8 cellular contexts compared by ENCODE assay signal in genomic region chr6:154675602-154676088, GRCh38. TPM values are rescaled to one million over a fixed set of nuclear protein-coding genes. Genes with fewer than 3 reads are reported as not detected.
DNase-seq lines count a peak whose midpoint lies in the region; ATAC-seq, FAIRE-seq and TF ChIP-seq lines count a peak whose summit lies in the region.

No MANE protein-coding gene starts in this region.

- H2AFZ ChIP-seq in HepG2 (ENCODE audit: low read length), result no peak overlapping the region

- POLR2A ChIA-PET in HepG2 (lab: Yijun Ruan, JAX), result no interaction called here

- H3K9me3 ChIP-seq in colonic mucosa (no peaks in the 10 kb centered on the region), HepG2 (ENCODE audit: low read length) (no peaks in the 10 kb centered on the region)

- peak; percentile 98 for FAIRE-seq in HepG2 (lab: Jason Lieb, UNC)

- intact Hi-C loops in colonic mucosa (cut with DNase I), result loop anchor here (5.0 to 10.0 kb wide), 3 partner anchors 132 to 499 kb away; no protein-coding TSS in a partner anchor
- intact Hi-C loops in HepG2 (cut with micrococcal nuclease; ENCODE audit: unreplicated experiment), result loop anchor here (1.0 to 5.0 kb wide), 9 partner anchors 58 to 572 kb away; partner anchors contain the start of gene SCAF8

- no TSS peak for BruUV-seq in HepG2 (replicated peaks; lab: Mats Ljungman, UMichigan)

- no peak overlapping the region for H3K4me3 ChIP-seq in colonic mucosa
- H3K4me3 ChIP-seq in HepG2 (replicated peaks in 1 of 3; ENCODE audit: insufficient read depth in 1 of 3, low read depth in 2 of 3, low read length in 3 of 3), result no peak overlapping the region

- H3K9ac ChIP-seq in colonic mucosa (ENCODE audit: low read depth in 2 of 2, low read length in 2 of 2), result no peak overlapping the region
- H3K9ac ChIP-seq in HepG2 (ENCODE audit: insufficient read depth, low read depth, low read length), result no peak overlapping the region

- peak; percentile 97 for DNase-seq in COLO829 (ENCODE audit: low spot score)
- DNase-seq in NCI-H526 treated with DMSO at 0.1 percent for 48 hours (lab: John Stamatoyannopoulos, UW), result peak; percentile 91
- DNase-seq in activated CD4-positive, alpha-beta T cell treated with anti-CD3 and anti-CD28 coated beads for 4 hours, result peak; percentile 83 to 91
- DNase-seq in colonic mucosa, result peak; percentile 93
- DNase-seq in HepG2 (ENCODE audit: low spot score), result peak; percentile 95
- peak; percentile 72 to 88 (median 82) for DNase-seq in stimulated activated CD4-positive, alpha-beta T cell treated with anti-CD3 and anti-CD28 coated beads, TNF-alpha, amount 100 ng/mL, for 24 hours (ENCODE audit: low read depth in 3 of 3)

- H3K27ac ChIP-seq in colonic mucosa (no peak overlapping the region), HepG2 (ENCODE audit: extremely low read length, insufficient read depth, low read length) (no peak overlapping the region)

- WGBS in HepG2 (ENCODE audit: low lambda C conversion rate), result 2% methylated on average over 4 of the region's 4 CpGs

- peak; percentile 98 for ATAC-seq in GM19467 (IDR thresholded peaks at IDR 0.05; ENCODE audit: unreplicated experiment)
- ATAC-seq in HG03558 (IDR thresholded peaks at IDR 0.05; ENCODE audit: extremely low read depth, unreplicated experiment), result peak; percentile 100
- ATAC-seq in HepG2, result peak; percentile 99

- H3K36me3 ChIP-seq in colonic mucosa (no peaks in the 10 kb centered on the region), HepG2 (replicated peaks in 1 of 2; ENCODE audit: control insufficient read depth in 1 of 2, insufficient read depth in 2 of 2, low read length in 2 of 2) (no peaks in the 10 kb centered on the region)

- H3K4me1 ChIP-seq in colonic mucosa (no peaks in the 10 kb centered on the region), HepG2 (ENCODE audit: insufficient read depth, low read length) (peaks cover 5% of the 10 kb centered on the region; the same call in 1 of the 2 replicates)

- H3K79me2 ChIP-seq in HepG2 (ENCODE audit: insufficient read depth, low read length), result no peaks in the 10 kb centered on the region

- no peak overlapping the region for H3K4me2 ChIP-seq in HepG2 (ENCODE audit: low read depth, low read length)

- in situ Hi-C loops in HepG2 (cut with HindIII; ENCODE audit: extremely low pct_ligation_motif_present, low pct_unique_long_range_greater_than_20kb), result loop anchor here (5.0 to 10.0 kb wide), 2 partner anchors 132 to 499 kb away; no protein-coding TSS in a partner anchor

- peak; percentile 97 for TF ChIP-seq RAD21 in HepG2 (CRISPR knock-in tag; IDR thresholded peaks at IDR 0.05)

- no peak for TF ChIP-seq EP300 in HepG2 (IDR thresholded peaks at IDR 0.05; ENCODE audit: low read depth in 2 of 2, low read length in 2 of 2)
- TF ChIP-seq EP300 in HepG2 (CRISPR knock-in tag; IDR thresholded peaks at IDR 0.05; ENCODE audit: borderline replicate concordance), result no peak

- H3K27me3 ChIP-seq in colonic mucosa (no peaks in the 10 kb centered on the region), HepG2 (ENCODE audit: control insufficient read depth in 1 of 2, insufficient read depth in 2 of 2, low read length in 2 of 2) (no peaks in the 10 kb centered on the region)

- TF ChIP-seq POLR2A in HepG2 (IDR thresholded peaks at IDR 0.05; ENCODE audit: insufficient read depth in 1 of 2, low read depth in 2 of 2, low read length in 2 of 2), result no peak

- CTCF ChIA-PET in HepG2 (lab: Yijun Ruan, JAX; ENCODE audit: low intra/inter-chr PET ratio, low total read pairs), result interaction anchor here (0.7 to 2.8 kb wide), 11 partner anchors 58 to 521 kb away, joined by 3 to 63 read pairs (median 7); partner anchors contain the start of gene SCAF8

- H4K20me1 ChIP-seq in HepG2 (ENCODE audit: insufficient read depth, low read length), result no peaks in the 10 kb centered on the region

- TF ChIP-seq CTCF in colonic mucosa (IDR thresholded peaks at IDR 0.05), result peak; percentile 99
- peak; percentile 98 for TF ChIP-seq CTCF in HepG2 (CRISPR knock-in tag; IDR thresholded peaks at IDR 0.05)

TF ChIP-seq in HepG2, 621 proteins besides CTCF, POLR2A, EP300 and RAD21 (continues in another document):
- TF ChIP-seq, protein P1, sequence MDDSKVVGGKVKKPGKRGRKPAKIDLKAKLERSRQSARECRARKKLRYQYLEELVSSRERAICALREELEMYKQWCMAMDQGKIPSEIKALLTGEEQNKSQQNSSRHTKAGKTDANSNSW (CRISPR knock-in tag; IDR thresholded peaks at IDR 0.05; ENCODE audit: borderline replicate concordance), result no peak
- TF ChIP-seq ZBTB46 (CRISPR knock-in tag; IDR thresholded peaks at IDR 0.05; ENCODE audit: borderline replicate concordance) (no peak), THAP9 (CRISPR knock-in tag; IDR thresholded peaks at IDR 0.05; ENCODE audit: borderline replicate concordance) (no peak)
- TF ChIP-seq, protein P2, sequence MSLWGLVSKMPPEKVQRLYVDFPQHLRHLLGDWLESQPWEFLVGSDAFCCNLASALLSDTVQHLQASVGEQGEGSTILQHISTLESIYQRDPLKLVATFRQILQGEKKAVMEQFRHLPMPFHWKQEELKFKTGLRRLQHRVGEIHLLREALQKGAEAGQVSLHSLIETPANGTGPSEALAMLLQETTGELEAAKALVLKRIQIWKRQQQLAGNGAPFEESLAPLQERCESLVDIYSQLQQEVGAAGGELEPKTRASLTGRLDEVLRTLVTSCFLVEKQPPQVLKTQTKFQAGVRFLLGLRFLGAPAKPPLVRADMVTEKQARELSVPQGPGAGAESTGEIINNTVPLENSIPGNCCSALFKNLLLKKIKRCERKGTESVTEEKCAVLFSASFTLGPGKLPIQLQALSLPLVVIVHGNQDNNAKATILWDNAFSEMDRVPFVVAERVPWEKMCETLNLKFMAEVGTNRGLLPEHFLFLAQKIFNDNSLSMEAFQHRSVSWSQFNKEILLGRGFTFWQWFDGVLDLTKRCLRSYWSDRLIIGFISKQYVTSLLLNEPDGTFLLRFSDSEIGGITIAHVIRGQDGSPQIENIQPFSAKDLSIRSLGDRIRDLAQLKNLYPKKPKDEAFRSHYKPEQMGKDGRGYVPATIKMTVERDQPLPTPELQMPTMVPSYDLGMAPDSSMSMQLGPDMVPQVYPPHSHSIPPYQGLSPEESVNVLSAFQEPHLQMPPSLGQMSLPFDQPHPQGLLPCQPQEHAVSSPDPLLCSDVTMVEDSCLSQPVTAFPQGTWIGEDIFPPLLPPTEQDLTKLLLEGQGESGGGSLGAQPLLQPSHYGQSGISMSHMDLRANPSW (CRISPR knock-in tag; IDR thresholded peaks at IDR 0.05; ENCODE audit: borderline replicate concordance), result no peak

RNA-seq across cellular contexts. Expression of gene SCAF8, which starts 57.6 kb away (rescaled TPM):
- total RNA-seq in colonic mucosa (10 to 100 TPM; 30.8 to 35.6 TPM), HepG2 (2016; rRNA removed; fragmentation: Illumina TruSeq; extraction: Trizol) (40.8 and 47.3 TPM in 2 replicates)
- total RNA-seq in HepG2 (2016; cell fraction: cytosol; rRNA removed; fragmentation: Illumina TruSeq; extraction: Trizol; ENCODE audit: low read depth), result 26.0 and 29.0 TPM in 2 replicates
- total RNA-seq in HepG2 (2016; cell fraction: insoluble cytoplasmic fraction; rRNA removed; fragmentation: Illumina TruSeq; extraction: Trizol), result 40.5 and 41.2 TPM in 2 replicates
- 28.7 and 35.1 TPM in 2 replicates for total RNA-seq in HepG2 (2016; cell fraction: membrane; rRNA removed; fragmentation: Illumina TruSeq; extraction: Trizol)
- 50.1 and 57.5 TPM in 2 replicates for total RNA-seq in HepG2 (2016; cell fraction: nucleus; rRNA removed; fragmentation: Illumina TruSeq; extraction: Trizol)
- polyA plus RNA-seq in HepG2 (2011; rRNA removed), result 15.3 and 15.9 TPM in 2 replicates
- polyA plus RNA-seq in HepG2 (2011; cell fraction: cytosol; rRNA removed), result 8.6 and 12.5 TPM in 2 replicates
- 18.2 and 21.0 TPM in 2 replicates for polyA plus RNA-seq in HepG2 (2011; cell fraction: nucleus; rRNA removed)
- polyA plus RNA-seq in HepG2 (2012), result 18.5 and 22.9 TPM in 2 replicates
- 1.1 and 1.3 TPM in 2 replicates for polyA plus RNA-seq in HepG2 (2016; cell fraction: cytosol; fragmentation: Illumina TruSeq; extraction: Trizol; ENCODE audit: low read depth)
- 29.6 and 35.5 TPM in 2 replicates for polyA plus RNA-seq in HepG2 (2016; cell fraction: insoluble cytoplasmic fraction; fragmentation: Illumina TruSeq; extraction: Trizol; ENCODE audit: low read depth)
- 4.5 and 5.1 TPM in 2 replicates for polyA plus RNA-seq in HepG2 (2016; cell fraction: membrane; fragmentation: Illumina TruSeq; extraction: Trizol; ENCODE audit: low read depth)
- 46.1 and 46.5 TPM in 2 replicates for polyA plus RNA-seq in HepG2 (2016; cell fraction: nucleus; fragmentation: Illumina TruSeq; extraction: Trizol; ENCODE audit: insufficient read depth, low read depth)
- 13.0 and 26.4 TPM in 2 replicates for polyA minus RNA-seq in HepG2 (2011; rRNA and poly(A)+ RNA removed; ENCODE audit: low replicate concordance)
- polyA minus RNA-seq in HepG2 (2011; cell fraction: cytosol; rRNA and poly(A)+ RNA removed), result 29.2 and 29.5 TPM in 2 replicates
- polyA minus RNA-seq in HepG2 (2011; cell fraction: nucleus; rRNA and poly(A)+ RNA removed), result 91.9 and 92.7 TPM in 2 replicates
